In genomic region chr18:76494181-76494540, GRCh38 we compare ENCODE assay signal across 8 cellular contexts. TPM values are rescaled to one million over a fixed set of nuclear protein-coding genes. Genes with fewer than 3 reads are reported as not detected.
A peak's percentile ranks its signal among the peaks of the same experiment; 100 is the strongest.
DNase-seq lines count a peak whose midpoint lies in the region; ATAC-seq and TF ChIP-seq lines count a peak whose summit lies in the region.

No MANE protein-coding gene starts in this region.

- peak overlapping the region; percentile 91 for H3K4me3 Mint-ChIP-seq in stimulated activated memory B cell treated with anti-CD40 and anti-IgM and Interleukin-4, amounts not matched to agents 10 μg/mL and 1 μg/mL and 100 μg/mL, for 72 hours

- peaks cover 6 to 7% of the 10 kb centered on the region in 2 donors for H3K4me1 ChIP-seq in ascending aorta

- no peak for TF ChIP-seq CTCF in ascending aorta (IDR thresholded peaks at IDR 0.05)

- no peaks in the 10 kb centered on the region for H3K36me3 ChIP-seq in ascending aorta

- H3K27me3 Mint-ChIP-seq in stimulated activated memory B cell treated with anti-CD40 and anti-IgM and Interleukin-4, amounts not matched to agents 10 μg/mL and 1 μg/mL and 100 μg/mL, for 72 hours = peaks cover 44% of the 10 kb centered on the region

- ATAC-seq in stimulated activated memory B cell treated with anti-CD40 and anti-IgM and Interleukin-4, amounts not matched to agents 10 μg/mL and 1 μg/mL and 100 μg/mL, for 72 hours = no peak

- H3K36me3 Mint-ChIP-seq in stimulated activated memory B cell treated with anti-CD40 and anti-IgM and Interleukin-4, amounts not matched to agents 10 μg/mL and 1 μg/mL and 100 μg/mL, for 72 hours = peaks cover 6% of the 10 kb centered on the region

- H3K4me3 ChIP-seq in ascending aorta (peak overlapping the region; percentile 67 to 78), iPS-18c (ENCODE audit: insufficient read depth, low read depth, low read length) (peak overlapping the region; percentile 78)

- DNase-seq in DMS153 treated with DMSO at 0.1 percent for 48 hours (lab: John Stamatoyannopoulos, UW; ENCODE audit: unreplicated experiment) (peak; percentile 19), DMS153 (lab: John Stamatoyannopoulos, UW) (no peak), NCI-H1105 (lab: John Stamatoyannopoulos, UW) (peak; percentile 16), ascending aorta (ENCODE audit: low spot score in 2 of 2) (no peak), NK-92 (lab: John Stamatoyannopoulos, UW; ENCODE audit: unreplicated experiment) (no peak)
- no peak for DNase-seq in effector CD8-positive, alpha-beta T cell (lab: John Stamatoyannopoulos, UW)

- no peaks in the 10 kb centered on the region for H3K27me3 ChIP-seq in ascending aorta

- no peaks in the 10 kb centered on the region for H3K9me3 Mint-ChIP-seq in stimulated activated memory B cell treated with anti-CD40 and anti-IgM and Interleukin-4, amounts not matched to agents 10 μg/mL and 1 μg/mL and 100 μg/mL, for 72 hours

- H3K27ac ChIP-seq in ascending aorta = peak overlapping the region; percentile 4 to 72

- H3K9me3 ChIP-seq in ascending aorta = no peaks in the 10 kb centered on the region
- H3K9me3 ChIP-seq in iPS-18c (ENCODE audit: control insufficient read depth, insufficient read depth, low read length) = no peaks in the 10 kb centered on the region

- H3K4me1 Mint-ChIP-seq in stimulated activated memory B cell treated with anti-CD40 and anti-IgM and Interleukin-4, amounts not matched to agents 10 μg/mL and 1 μg/mL and 100 μg/mL, for 72 hours = peaks cover 29% of the 10 kb centered on the region

- H3K27ac Mint-ChIP-seq in stimulated activated memory B cell treated with anti-CD40 and anti-IgM and Interleukin-4, amounts not matched to agents 10 μg/mL and 1 μg/mL and 100 μg/mL, for 72 hours = peak overlapping the region; percentile 89

- intact Hi-C loops in ascending aorta (cut with DNase I) = loop anchor here (1.0 to 10.0 kb wide), 5 partner anchors 34 to 1999 kb away; partner anchors contain the start of genes CNDP2, TSHZ1, ZNF236 and ZNF407

RNA-seq across cellular contexts. Expression of gene ZNF516, which starts 0.9 kb away (rescaled TPM):
- total RNA-seq in ascending aorta = 21.6 TPM

Comparison
In these comparisons a context has a peak if more than half of its experiments do, and no peak if none do; other contexts are left out.
1. DNase-seq: peak in DMS153 treated with DMSO at 0.1 percent for 48 hours (single experiment) and NCI-H1105 (single experiment); none in DMS153 (single experiment), ascending aorta (0 of 2), NK-92 (single experiment) and effector CD8-positive, alpha-beta T cell (single experiment).